1 cellular context compared by ENCODE assay signal in the genomic region with DNA sequence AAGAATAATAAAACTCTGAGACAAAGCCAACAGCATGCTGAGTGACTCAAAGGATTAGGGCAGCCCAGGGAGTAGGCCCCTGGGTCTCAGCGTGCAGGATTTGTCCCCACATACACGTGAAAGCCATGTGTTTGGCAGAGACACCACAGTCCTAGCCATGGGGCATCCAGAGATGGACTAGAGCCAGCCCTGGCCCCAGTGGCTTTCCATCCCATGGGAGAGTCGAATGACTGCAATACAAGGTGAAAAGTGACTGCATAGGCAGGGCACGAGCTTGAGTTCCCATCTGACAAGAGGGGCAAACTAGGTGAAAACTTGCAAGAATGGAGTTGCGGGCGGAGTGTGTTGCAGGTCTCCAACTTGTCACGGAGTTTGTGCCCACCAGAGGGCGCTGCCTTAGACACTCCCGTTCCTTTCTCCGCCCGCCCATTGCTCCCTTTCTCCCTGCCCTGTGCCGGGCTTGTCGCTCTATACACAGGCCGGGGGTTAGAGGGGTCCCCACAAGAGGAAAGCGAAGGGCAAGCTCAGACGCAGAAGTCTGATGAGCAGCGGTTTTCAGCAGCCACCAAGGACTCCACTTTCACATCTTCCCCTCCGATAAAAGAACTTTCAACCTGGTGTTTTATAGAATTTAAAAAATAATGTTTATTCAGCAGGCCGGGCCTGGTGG.
A peak's percentile ranks its signal among the peaks of the same experiment; 100 is the strongest.
TF ChIP-seq lines count a peak whose summit lies in the region.

No MANE protein-coding gene starts in this region.

TF ChIP-seq in HepG2, 621 proteins besides CTCF, POLR2A, EP300 and RAD21 (continued from another document and continues in another):
- peak; percentile 96 for TF ChIP-seq ZNF441 (CRISPR knock-in tag; IDR thresholded peaks at IDR 0.05; ENCODE audit: borderline replicate concordance)
- no peak for TF ChIP-seq ZKSCAN5 (CRISPR knock-in tag; IDR thresholded peaks at IDR 0.05)
- no peak for TF ChIP-seq SYNCRIP (IDR thresholded peaks at IDR 0.05; ENCODE audit: insufficient read depth, low read depth, low read length)
- no peak for TF ChIP-seq LCORL (IDR thresholded peaks at IDR 0.05)
- TF ChIP-seq LCORL (CRISPR knock-in tag; IDR thresholded peaks at IDR 0.05) = no peak
- TF ChIP-seq XRCC5 (optimal IDR thresholded peaks at IDR 0.05; ENCODE audit: low read length) = peak; percentile 78
- TF ChIP-seq, protein P1, sequence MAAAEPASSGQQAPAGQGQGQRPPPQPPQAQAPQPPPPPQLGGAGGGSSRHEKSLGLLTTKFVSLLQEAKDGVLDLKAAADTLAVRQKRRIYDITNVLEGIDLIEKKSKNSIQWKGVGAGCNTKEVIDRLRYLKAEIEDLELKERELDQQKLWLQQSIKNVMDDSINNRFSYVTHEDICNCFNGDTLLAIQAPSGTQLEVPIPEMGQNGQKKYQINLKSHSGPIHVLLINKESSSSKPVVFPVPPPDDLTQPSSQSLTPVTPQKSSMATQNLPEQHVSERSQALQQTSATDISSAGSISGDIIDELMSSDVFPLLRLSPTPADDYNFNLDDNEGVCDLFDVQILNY (CRISPR knock-in tag; conservative IDR thresholded peaks at IDR 0.05) = no peak
- TF ChIP-seq, protein P2, sequence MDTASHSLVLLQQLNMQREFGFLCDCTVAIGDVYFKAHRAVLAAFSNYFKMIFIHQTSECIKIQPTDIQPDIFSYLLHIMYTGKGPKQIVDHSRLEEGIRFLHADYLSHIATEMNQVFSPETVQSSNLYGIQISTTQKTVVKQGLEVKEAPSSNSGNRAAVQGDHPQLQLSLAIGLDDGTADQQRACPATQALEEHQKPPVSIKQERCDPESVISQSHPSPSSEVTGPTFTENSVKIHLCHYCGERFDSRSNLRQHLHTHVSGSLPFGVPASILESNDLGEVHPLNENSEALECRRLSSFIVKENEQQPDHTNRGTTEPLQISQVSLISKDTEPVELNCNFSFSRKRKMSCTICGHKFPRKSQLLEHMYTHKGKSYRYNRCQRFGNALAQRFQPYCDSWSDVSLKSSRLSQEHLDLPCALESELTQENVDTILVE (CRISPR knock-in tag; IDR thresholded peaks at IDR 0.05) = 0 out of 2 replicates have a peak, but pooled peaks have one; percentile 20
- TF ChIP-seq, protein P3, sequence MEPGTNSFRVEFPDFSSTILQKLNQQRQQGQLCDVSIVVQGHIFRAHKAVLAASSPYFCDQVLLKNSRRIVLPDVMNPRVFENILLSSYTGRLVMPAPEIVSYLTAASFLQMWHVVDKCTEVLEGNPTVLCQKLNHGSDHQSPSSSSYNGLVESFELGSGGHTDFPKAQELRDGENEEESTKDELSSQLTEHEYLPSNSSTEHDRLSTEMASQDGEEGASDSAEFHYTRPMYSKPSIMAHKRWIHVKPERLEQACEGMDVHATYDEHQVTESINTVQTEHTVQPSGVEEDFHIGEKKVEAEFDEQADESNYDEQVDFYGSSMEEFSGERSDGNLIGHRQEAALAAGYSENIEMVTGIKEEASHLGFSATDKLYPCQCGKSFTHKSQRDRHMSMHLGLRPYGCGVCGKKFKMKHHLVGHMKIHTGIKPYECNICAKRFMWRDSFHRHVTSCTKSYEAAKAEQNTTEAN (CRISPR knock-in tag; conservative IDR thresholded peaks at IDR 0.05) = no peak
- TF ChIP-seq ZNF501 (CRISPR knock-in tag; IDR thresholded peaks at IDR 0.05) = peak; percentile 46; the same call in 1 of the 2 replicates
- TF ChIP-seq, protein P4, sequence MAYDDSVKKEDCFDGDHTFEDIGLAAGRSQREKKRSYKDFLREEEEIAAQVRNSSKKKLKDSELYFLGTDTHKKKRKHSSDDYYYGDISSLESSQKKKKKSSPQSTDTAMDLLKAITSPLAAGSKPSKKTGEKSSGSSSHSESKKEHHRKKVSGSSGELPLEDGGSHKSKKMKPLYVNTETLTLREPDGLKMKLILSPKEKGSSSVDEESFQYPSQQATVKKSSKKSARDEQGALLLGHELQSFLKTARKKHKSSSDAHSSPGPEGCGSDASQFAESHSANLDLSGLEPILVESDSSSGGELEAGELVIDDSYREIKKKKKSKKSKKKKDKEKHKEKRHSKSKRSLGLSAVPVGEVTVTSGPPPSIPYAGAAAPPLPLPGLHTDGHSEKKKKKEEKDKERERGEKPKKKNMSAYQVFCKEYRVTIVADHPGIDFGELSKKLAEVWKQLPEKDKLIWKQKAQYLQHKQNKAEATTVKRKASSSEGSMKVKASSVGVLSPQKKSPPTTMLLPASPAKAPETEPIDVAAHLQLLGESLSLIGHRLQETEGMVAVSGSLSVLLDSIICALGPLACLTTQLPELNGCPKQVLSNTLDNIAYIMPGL (CRISPR knock-in tag; IDR thresholded peaks at IDR 0.05; ENCODE audit: borderline replicate concordance in 1 of 2, low read depth in 1 of 2) = peak; percentile 54 to 55; a peak in 2 of 4 replicates
- TF ChIP-seq, protein P5, sequence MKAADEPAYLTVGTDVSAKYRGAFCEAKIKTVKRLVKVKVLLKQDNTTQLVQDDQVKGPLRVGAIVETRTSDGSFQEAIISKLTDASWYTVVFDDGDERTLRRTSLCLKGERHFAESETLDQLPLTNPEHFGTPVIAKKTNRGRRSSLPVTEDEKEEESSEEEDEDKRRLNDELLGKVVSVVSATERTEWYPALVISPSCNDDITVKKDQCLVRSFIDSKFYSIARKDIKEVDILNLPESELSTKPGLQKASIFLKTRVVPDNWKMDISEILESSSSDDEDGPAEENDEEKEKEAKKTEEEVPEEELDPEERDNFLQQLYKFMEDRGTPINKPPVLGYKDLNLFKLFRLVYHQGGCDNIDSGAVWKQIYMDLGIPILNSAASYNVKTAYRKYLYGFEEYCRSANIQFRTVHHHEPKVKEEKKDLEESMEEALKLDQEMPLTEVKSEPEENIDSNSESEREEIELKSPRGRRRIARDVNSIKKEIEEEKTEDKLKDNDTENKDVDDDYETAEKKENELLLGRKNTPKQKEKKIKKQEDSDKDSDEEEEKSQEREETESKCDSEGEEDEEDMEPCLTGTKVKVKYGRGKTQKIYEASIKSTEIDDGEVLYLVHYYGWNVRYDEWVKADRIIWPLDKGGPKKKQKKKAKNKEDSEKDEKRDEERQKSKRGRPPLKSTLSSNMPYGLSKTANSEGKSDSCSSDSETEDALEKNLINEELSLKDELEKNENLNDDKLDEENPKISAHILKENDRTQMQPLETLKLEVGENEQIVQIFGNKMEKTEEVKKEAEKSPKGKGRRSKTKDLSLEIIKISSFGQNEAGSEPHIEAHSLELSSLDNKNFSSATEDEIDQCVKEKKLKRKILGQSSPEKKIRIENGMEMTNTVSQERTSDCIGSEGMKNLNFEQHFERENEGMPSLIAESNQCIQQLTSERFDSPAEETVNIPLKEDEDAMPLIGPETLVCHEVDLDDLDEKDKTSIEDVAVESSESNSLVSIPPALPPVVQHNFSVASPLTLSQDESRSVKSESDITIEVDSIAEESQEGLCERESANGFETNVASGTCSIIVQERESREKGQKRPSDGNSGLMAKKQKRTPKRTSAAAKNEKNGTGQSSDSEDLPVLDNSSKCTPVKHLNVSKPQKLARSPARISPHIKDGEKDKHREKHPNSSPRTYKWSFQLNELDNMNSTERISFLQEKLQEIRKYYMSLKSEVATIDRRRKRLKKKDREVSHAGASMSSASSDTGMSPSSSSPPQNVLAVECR (CRISPR knock-in tag; IDR thresholded peaks at IDR 0.05; ENCODE audit: borderline replicate concordance) = no peak; the same call in 1 of the 2 replicates
- peak; percentile 64 for TF ChIP-seq YY1 (IDR thresholded peaks at IDR 0.05; ENCODE audit: insufficient read depth, insufficient replicate concordance, low read depth, low read length)
- no peak for TF ChIP-seq MTF1 (CRISPR knock-in tag; IDR thresholded peaks at IDR 0.05)
- no peak for TF ChIP-seq ZNF33B (CRISPR knock-in tag; IDR thresholded peaks at IDR 0.05)
- no peak for TF ChIP-seq NKX3-1 (CRISPR knock-in tag; IDR thresholded peaks at IDR 0.05)
- no peak for TF ChIP-seq ZNF235 (CRISPR knock-in tag; IDR thresholded peaks at IDR 0.05; ENCODE audit: borderline replicate concordance)
- TF ChIP-seq, protein P6, sequence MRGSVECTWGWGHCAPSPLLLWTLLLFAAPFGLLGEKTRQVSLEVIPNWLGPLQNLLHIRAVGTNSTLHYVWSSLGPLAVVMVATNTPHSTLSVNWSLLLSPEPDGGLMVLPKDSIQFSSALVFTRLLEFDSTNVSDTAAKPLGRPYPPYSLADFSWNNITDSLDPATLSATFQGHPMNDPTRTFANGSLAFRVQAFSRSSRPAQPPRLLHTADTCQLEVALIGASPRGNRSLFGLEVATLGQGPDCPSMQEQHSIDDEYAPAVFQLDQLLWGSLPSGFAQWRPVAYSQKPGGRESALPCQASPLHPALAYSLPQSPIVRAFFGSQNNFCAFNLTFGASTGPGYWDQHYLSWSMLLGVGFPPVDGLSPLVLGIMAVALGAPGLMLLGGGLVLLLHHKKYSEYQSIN (CRISPR knock-in tag; IDR thresholded peaks at IDR 0.05; ENCODE audit: borderline replicate concordance) = no peak
- TF ChIP-seq, protein P7, sequence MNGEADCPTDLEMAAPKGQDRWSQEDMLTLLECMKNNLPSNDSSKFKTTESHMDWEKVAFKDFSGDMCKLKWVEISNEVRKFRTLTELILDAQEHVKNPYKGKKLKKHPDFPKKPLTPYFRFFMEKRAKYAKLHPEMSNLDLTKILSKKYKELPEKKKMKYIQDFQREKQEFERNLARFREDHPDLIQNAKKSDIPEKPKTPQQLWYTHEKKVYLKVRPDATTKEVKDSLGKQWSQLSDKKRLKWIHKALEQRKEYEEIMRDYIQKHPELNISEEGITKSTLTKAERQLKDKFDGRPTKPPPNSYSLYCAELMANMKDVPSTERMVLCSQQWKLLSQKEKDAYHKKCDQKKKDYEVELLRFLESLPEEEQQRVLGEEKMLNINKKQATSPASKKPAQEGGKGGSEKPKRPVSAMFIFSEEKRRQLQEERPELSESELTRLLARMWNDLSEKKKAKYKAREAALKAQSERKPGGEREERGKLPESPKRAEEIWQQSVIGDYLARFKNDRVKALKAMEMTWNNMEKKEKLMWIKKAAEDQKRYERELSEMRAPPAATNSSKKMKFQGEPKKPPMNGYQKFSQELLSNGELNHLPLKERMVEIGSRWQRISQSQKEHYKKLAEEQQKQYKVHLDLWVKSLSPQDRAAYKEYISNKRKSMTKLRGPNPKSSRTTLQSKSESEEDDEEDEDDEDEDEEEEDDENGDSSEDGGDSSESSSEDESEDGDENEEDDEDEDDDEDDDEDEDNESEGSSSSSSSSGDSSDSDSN (CRISPR knock-in tag; IDR thresholded peaks at IDR 0.05) = peak; percentile 52; the same call in 1 of the 2 replicates
- 0 out of 2 replicates have a peak, but pooled peaks have one; percentile 24 for TF ChIP-seq SALL1 (CRISPR knock-in tag; IDR thresholded peaks at IDR 0.05)
- TF ChIP-seq, protein P8, sequence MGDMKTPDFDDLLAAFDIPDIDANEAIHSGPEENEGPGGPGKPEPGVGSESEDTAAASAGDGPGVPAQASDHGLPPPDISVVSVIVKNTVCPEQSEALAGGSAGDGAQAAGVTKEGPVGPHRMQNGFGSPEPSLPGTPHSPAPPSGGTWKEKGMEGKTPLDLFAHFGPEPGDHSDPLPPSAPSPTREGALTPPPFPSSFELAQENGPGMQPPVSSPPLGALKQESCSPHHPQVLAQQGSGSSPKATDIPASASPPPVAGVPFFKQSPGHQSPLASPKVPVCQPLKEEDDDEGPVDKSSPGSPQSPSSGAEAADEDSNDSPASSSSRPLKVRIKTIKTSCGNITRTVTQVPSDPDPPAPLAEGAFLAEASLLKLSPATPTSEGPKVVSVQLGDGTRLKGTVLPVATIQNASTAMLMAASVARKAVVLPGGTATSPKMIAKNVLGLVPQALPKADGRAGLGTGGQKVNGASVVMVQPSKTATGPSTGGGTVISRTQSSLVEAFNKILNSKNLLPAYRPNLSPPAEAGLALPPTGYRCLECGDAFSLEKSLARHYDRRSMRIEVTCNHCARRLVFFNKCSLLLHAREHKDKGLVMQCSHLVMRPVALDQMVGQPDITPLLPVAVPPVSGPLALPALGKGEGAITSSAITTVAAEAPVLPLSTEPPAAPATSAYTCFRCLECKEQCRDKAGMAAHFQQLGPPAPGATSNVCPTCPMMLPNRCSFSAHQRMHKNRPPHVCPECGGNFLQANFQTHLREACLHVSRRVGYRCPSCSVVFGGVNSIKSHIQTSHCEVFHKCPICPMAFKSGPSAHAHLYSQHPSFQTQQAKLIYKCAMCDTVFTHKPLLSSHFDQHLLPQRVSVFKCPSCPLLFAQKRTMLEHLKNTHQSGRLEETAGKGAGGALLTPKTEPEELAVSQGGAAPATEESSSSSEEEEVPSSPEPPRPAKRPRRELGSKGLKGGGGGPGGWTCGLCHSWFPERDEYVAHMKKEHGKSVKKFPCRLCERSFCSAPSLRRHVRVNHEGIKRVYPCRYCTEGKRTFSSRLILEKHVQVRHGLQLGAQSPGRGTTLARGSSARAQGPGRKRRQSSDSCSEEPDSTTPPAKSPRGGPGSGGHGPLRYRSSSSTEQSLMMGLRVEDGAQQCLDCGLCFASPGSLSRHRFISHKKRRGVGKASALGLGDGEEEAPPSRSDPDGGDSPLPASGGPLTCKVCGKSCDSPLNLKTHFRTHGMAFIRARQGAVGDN (CRISPR knock-in tag; IDR thresholded peaks at IDR 0.05) = peak; percentile 38; the same call in 1 of the 2 replicates
- no peak for TF ChIP-seq NCOA1 (CRISPR knock-in tag; IDR thresholded peaks at IDR 0.05)
- no peak for TF ChIP-seq FIP1L1 (IDR thresholded peaks at IDR 0.05; ENCODE audit: borderline replicate concordance, insufficient read depth, low read depth, low read length)
- TF ChIP-seq, protein P9, sequence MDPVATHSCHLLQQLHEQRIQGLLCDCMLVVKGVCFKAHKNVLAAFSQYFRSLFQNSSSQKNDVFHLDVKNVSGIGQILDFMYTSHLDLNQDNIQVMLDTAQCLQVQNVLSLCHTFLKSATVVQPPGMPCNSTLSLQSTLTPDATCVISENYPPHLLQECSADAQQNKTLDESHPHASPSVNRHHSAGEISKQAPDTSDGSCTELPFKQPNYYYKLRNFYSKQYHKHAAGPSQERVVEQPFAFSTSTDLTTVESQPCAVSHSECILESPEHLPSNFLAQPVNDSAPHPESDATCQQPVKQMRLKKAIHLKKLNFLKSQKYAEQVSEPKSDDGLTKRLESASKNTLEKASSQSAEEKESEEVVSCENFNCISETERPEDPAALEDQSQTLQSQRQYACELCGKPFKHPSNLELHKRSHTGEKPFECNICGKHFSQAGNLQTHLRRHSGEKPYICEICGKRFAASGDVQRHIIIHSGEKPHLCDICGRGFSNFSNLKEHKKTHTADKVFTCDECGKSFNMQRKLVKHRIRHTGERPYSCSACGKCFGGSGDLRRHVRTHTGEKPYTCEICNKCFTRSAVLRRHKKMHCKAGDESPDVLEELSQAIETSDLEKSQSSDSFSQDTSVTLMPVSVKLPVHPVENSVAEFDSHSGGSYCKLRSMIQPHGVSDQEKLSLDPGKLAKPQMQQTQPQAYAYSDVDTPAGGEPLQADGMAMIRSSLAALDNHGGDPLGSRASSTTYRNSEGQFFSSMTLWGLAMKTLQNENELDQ (CRISPR knock-in tag; IDR thresholded peaks at IDR 0.05; ENCODE audit: borderline replicate concordance) = no peak
- TF ChIP-seq, protein P10, sequence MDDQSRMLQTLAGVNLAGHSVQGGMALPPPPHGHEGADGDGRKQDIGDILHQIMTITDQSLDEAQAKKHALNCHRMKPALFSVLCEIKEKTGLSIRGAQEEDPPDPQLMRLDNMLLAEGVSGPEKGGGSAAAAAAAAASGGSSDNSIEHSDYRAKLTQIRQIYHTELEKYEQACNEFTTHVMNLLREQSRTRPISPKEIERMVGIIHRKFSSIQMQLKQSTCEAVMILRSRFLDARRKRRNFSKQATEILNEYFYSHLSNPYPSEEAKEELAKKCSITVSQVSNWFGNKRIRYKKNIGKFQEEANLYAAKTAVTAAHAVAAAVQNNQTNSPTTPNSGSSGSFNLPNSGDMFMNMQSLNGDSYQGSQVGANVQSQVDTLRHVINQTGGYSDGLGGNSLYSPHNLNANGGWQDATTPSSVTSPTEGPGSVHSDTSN (CRISPR knock-in tag; IDR thresholded peaks at IDR 0.05; ENCODE audit: borderline replicate concordance) = no peak
- TF ChIP-seq ZNF766 (CRISPR knock-in tag; IDR thresholded peaks at IDR 0.05; ENCODE audit: borderline replicate concordance) = 0 out of 2 replicates have a peak, but pooled peaks have one; percentile 32
